ENCODE assay signal across 14 cellular contexts in genomic region chr12:27790179-27790578, GRCh38.
DNase-seq lines count a peak whose midpoint lies in the region; ATAC-seq lines count a peak whose summit lies in the region.
"Had no signal": no experiment of that assay in that cellular context is flagged by ENCODE, and none has a peak within 500 bp of the region (broad histone marks: within the 10 kb centered on the region; RNA-seq: fewer than 3 reads in every experiment).

No MANE protein-coding gene starts in this region.

- peak overlapping the region in 1 of 2 donors; percentile 62 for H3K27ac Mint-ChIP-seq in stimulated activated naive CD8-positive, alpha-beta T cell treated with anti-CD3 and anti-CD28 coated beads, Interleukin-15, amount 100 ng/mL, for 72 hours
- H3K27ac Mint-ChIP-seq: B cell; CD4-positive, alpha-beta T cell had no signal

- ATAC-seq in stimulated activated naive CD8-positive, alpha-beta T cell treated with anti-CD3 and anti-CD28 coated beads, Interleukin-15, amount 100 ng/mL, for 72 hours, result peak; percentile 41
- ATAC-seq in stimulated activated naive CD8-positive, alpha-beta T cell treated with anti-CD3 and anti-CD28 coated beads, Interleukin-15, Interleukin-2, amounts not matched to agents 100 U/mL and 50 U/mL, for 24 hours, result no peak

- peaks cover 28% of the 10 kb centered on the region for H3K4me1 Mint-ChIP-seq in stimulated activated naive CD8-positive, alpha-beta T cell treated with anti-CD3 and anti-CD28 coated beads, Interleukin-15, amount 100 ng/mL, for 72 hours

- DNase-seq in stimulated activated naive CD8-positive, alpha-beta T cell treated with anti-CD3 and anti-CD28 coated beads, Interleukin-15, amount 100 ng/mL, for 72 hours, result no peak
- DNase-seq in stimulated activated naive CD8-positive, alpha-beta T cell treated with anti-CD3 and anti-CD28 coated beads, Interleukin-15, Interleukin-2, amounts not matched to agents 100 U/mL and 50 U/mL, for 24 hours, result no peak
- DNase-seq in OCI-M1 (lab: John Stamatoyannopoulos, UW) (peak; percentile 79), epithelial cell of prostate (ENCODE audit: low read depth, low spot score) (no peak), HK-2 (ENCODE audit: unreplicated experiment) (no peak), COLO668 (lab: John Stamatoyannopoulos, UW; ENCODE audit: unreplicated experiment) (no peak), cerebellar cortex (ENCODE audit: low spot score) (no peak)
- DNase-seq: C1 segment of cervical spinal cord; CD4-positive, alpha-beta T cell; DMS79 treated with DMSO at 0.1 percent for 48 hours; EL; GOT3; H9 had no signal

- H3K27ac ChIP-seq in epithelial cell of prostate, result peak overlapping the region; percentile 33

- no peaks in the 10 kb centered on the region for H3K9me3 Mint-ChIP-seq in stimulated activated naive CD8-positive, alpha-beta T cell treated with anti-CD3 and anti-CD28 coated beads, Interleukin-15, amount 100 ng/mL, for 72 hours
- H3K9me3 Mint-ChIP-seq: CD4-positive, alpha-beta T cell; H9 had no signal

- H3K27me3 Mint-ChIP-seq in stimulated activated naive CD8-positive, alpha-beta T cell treated with anti-CD3 and anti-CD28 coated beads, Interleukin-15, amount 100 ng/mL, for 72 hours, result no peaks in the 10 kb centered on the region
- H3K27me3 Mint-ChIP-seq: B cell; CD4-positive, alpha-beta T cell had no signal

- H3K4me3 Mint-ChIP-seq in stimulated activated naive CD8-positive, alpha-beta T cell treated with anti-CD3 and anti-CD28 coated beads, Interleukin-15, amount 100 ng/mL, for 72 hours, result no peak overlapping the region
- H3K4me3 Mint-ChIP-seq: B cell; CD4-positive, alpha-beta T cell; H9 had no signal
